In genomic region chr3:23830869-23831484, GRCh38 we compare ENCODE assay signal across 11 cellular contexts. TPM values are rescaled to one million over a fixed set of nuclear protein-coding genes. Genes with fewer than 3 reads are reported as not detected.
DNase-seq lines count a peak whose midpoint lies in the region; ATAC-seq and FAIRE-seq lines count a peak whose summit lies in the region.
"Had no signal": no experiment of that assay in that cellular context is flagged by ENCODE, and none has a peak within 500 bp of the region (broad histone marks: within the 10 kb centered on the region; RNA-seq: fewer than 3 reads in every experiment).

No MANE protein-coding gene starts in this region.

- H3K27me3 ChIP-seq in BLaER1, result no peaks in the 10 kb centered on the region
- H3K27me3 ChIP-seq: SJSA1 had no signal

- no peaks in the 10 kb centered on the region for H3K9me3 ChIP-seq in BLaER1
- H3K9me3 ChIP-seq: SJSA1 had no signal

- no peaks in the 10 kb centered on the region for H3K9me3 Mint-ChIP-seq in T-helper 2 cell treated with Interferon-gamma antibody and Interleukin-4, amounts not matched to agents 5 μg/mL and 100 μg/mL, for 36 hours
- H3K9me3 Mint-ChIP-seq: activated naive CD8-positive, alpha-beta T cell treated with anti-CD3 and anti-CD28 coated beads, Interleukin-2, amount 10 ng/mL, durations not matched to agents 7 days and 5 days had no signal

- H3K27ac ChIP-seq in BLaER1, result peak overlapping the region; percentile 53
- H3K27ac ChIP-seq: SJSA1 had no signal

- H3K36me3 ChIP-seq in BLaER1, result peaks cover 14% of the 10 kb centered on the region; the same call in 1 of the 2 replicates
- H3K36me3 ChIP-seq: SJSA1 had no signal

- no peak overlapping the region for H3K4me3 Mint-ChIP-seq in T-helper 2 cell treated with Interferon-gamma antibody and Interleukin-4, amounts not matched to agents 5 μg/mL and 100 μg/mL, for 36 hours
- H3K4me3 Mint-ChIP-seq: activated naive CD8-positive, alpha-beta T cell treated with anti-CD3 and anti-CD28 coated beads, Interleukin-2, amount 10 ng/mL, durations not matched to agents 7 days and 5 days had no signal

- FAIRE-seq in GM19239 (lab: Jason Lieb, UNC), result peak; percentile 96

- H3K4me3 ChIP-seq in BLaER1, result no peak overlapping the region
- H3K4me3 ChIP-seq: SJSA1 had no signal

- peaks cover 2% of the 10 kb centered on the region for H3K36me3 Mint-ChIP-seq in T-helper 2 cell treated with Interferon-gamma antibody and Interleukin-4, amounts not matched to agents 5 μg/mL and 100 μg/mL, for 36 hours (ENCODE audit: low read depth)

- H4K20me1 ChIP-seq in BLaER1, result peaks cover 100% of the 10 kb centered on the region

- H3K4me1 ChIP-seq in BLaER1, result peaks cover 98% of the 10 kb centered on the region
- H3K4me1 ChIP-seq: SJSA1 had no signal

- H3K9ac ChIP-seq in BLaER1, result no peak overlapping the region

- no peaks in the 10 kb centered on the region for H3K27me3 Mint-ChIP-seq in T-helper 2 cell treated with Interferon-gamma antibody and Interleukin-4, amounts not matched to agents 5 μg/mL and 100 μg/mL, for 36 hours (ENCODE audit: low read depth)
- H3K27me3 Mint-ChIP-seq: activated naive CD8-positive, alpha-beta T cell treated with anti-CD3 and anti-CD28 coated beads, Interleukin-2, amount 10 ng/mL, durations not matched to agents 7 days and 5 days had no signal

- peaks cover 21% of the 10 kb centered on the region for H3K4me1 Mint-ChIP-seq in T-helper 2 cell treated with Interferon-gamma antibody and Interleukin-4, amounts not matched to agents 5 μg/mL and 100 μg/mL, for 36 hours (ENCODE audit: low read depth)

- ATAC-seq in HG02938 (IDR thresholded peaks at IDR 0.05; ENCODE audit: unreplicated experiment) (peak; percentile 85), left lobe of liver (no peak)

- peak overlapping the region; percentile 79 for H3K4me2 ChIP-seq in BLaER1

- no peak overlapping the region for H3K27ac Mint-ChIP-seq in T-helper 2 cell treated with Interferon-gamma antibody and Interleukin-4, amounts not matched to agents 5 μg/mL and 100 μg/mL, for 36 hours
- H3K27ac Mint-ChIP-seq: activated naive CD8-positive, alpha-beta T cell treated with anti-CD3 and anti-CD28 coated beads, Interleukin-2, amount 10 ng/mL, durations not matched to agents 7 days and 5 days had no signal

- DNase-seq in GM19239 (ENCODE audit: insufficient read length, low spot score) (peak; percentile 33), inferior parietal cortex (ENCODE audit: extremely low spot score) (no peak), COLO668 (lab: John Stamatoyannopoulos, UW; ENCODE audit: unreplicated experiment) (no peak), left lobe of liver (ENCODE audit: low spot score) (no peak), OCI-M2 (lab: John Stamatoyannopoulos, UW; ENCODE audit: unreplicated experiment) (no peak)
- peak; percentile 13 for DNase-seq in T-helper 2 cell treated with Interferon-gamma antibody and Interleukin-4, amounts not matched to agents 5 μg/mL and 100 μg/mL, for 36 hours (ENCODE audit: low spot score)
- DNase-seq: activated naive CD8-positive, alpha-beta T cell treated with anti-CD3 and anti-CD28 coated beads, Interleukin-2, amount 10 ng/mL, durations not matched to agents 7 days and 5 days; retina had no signal

RNA-seq across cellular contexts. Expression of gene UBE2E1, which starts 25.2 kb away (rescaled TPM):
- total RNA-seq in left lobe of liver, result 17.5 TPM

Comparison
In these comparisons a context has a peak if more than half of its experiments do, and no peak if none do; other contexts are left out.
1. DNase-seq: peak in GM19239 (single experiment) and T-helper 2 cell treated with Interferon-gamma antibody and Interleukin-4, amounts not matched to agents 5 μg/mL and 100 μg/mL, for 36 hours (single experiment); none in inferior parietal cortex (single experiment), COLO668 (single experiment), left lobe of liver (single experiment) and OCI-M2 (single experiment).